In genomic region chr3:143348486-143349327, GRCh38 we compare ENCODE assay signal across 9 cellular contexts.
A peak's percentile ranks its signal among the peaks of the same experiment; 100 is the strongest.
DNase-seq lines count a peak whose midpoint lies in the region; ATAC-seq, FAIRE-seq and TF ChIP-seq lines count a peak whose summit lies in the region.
"Had no signal": no experiment of that assay in that cellular context is flagged by ENCODE, and none has a peak within 500 bp of the region (broad histone marks: within the 10 kb centered on the region; RNA-seq: fewer than 3 reads in every experiment).

No MANE protein-coding gene starts in this region.

- FAIRE-seq in D721Med (lab: Jason Lieb, UNC): no peak

- peak overlapping the region; percentile 40 to 59 for H3K27ac Mint-ChIP-seq in T-cell

- H3K4me3 Mint-ChIP-seq in T-cell: peak overlapping the region in 2 of 3 donors; percentile 21 to 49

- no peaks in the 10 kb centered on the region for H3K27me3 ChIP-seq in prostate gland (replicated peaks; ENCODE audit: insufficient read depth)

- intact Hi-C loops in prostate gland (cut with DNase I): no loop called here

- peaks cover 16% of the 10 kb centered on the region for H3K36me3 Mint-ChIP-seq in T-cell

- POLR2A ChIA-PET in T-cell (lab: Charles Lee): no interaction called here

- peak; percentile 70 for ATAC-seq in GM19438 (IDR thresholded peaks at IDR 0.05; ENCODE audit: low read depth, unreplicated experiment)
- ATAC-seq in T-cell (replicated peaks in 1 of 4): peak; percentile 48 to 75 (median 63)
- ATAC-seq in GM18519 (IDR thresholded peaks at IDR 0.05; ENCODE audit: low FRiP score, unreplicated experiment): no peak

- no peak for TF ChIP-seq POLR2A in prostate gland (IDR thresholded peaks at IDR 0.05)

- no peak overlapping the region for H3K4me3 ChIP-seq in prostate gland

- CTCF ChIA-PET in T-cell (lab: Charles Lee): interaction anchor here (0.6 to 1.0 kb wide), 2 partner anchors 15 to 39 kb away, joined by 3 to 4 read pairs; no protein-coding TSS in a partner anchor

- no peaks in the 10 kb centered on the region for H3K4me1 ChIP-seq in prostate gland (replicated peaks)

- H3K4me1 Mint-ChIP-seq in T-cell: peaks cover 41 to 61% (median 57%) of the 10 kb centered on the region in 3 donors

- no peaks in the 10 kb centered on the region for H3K27me3 Mint-ChIP-seq in T-cell

- peaks cover 0 to 5% (median 4%) of the 10 kb centered on the region in 3 donors for H3K9me3 Mint-ChIP-seq in T-cell

- TF ChIP-seq CTCF in D721Med (IDR thresholded peaks at IDR 0.05; ENCODE audit: insufficient read depth, missing control alignments) (peak; percentile 23), prostate gland (IDR thresholded peaks at IDR 0.05) (no peak)

- no peaks in the 10 kb centered on the region for H3K9me3 ChIP-seq in prostate gland

- no peaks in the 10 kb centered on the region for H3K36me3 ChIP-seq in prostate gland

- WGBS in prostate gland: 93% methylated on average over 5 of the region's 5 CpGs

- H3K27ac ChIP-seq in prostate gland: no peak overlapping the region

- DNase-seq in D721Med (ENCODE audit: insufficient read length, low spot score) (no peak), T-cell (peak in 3 of 34 experiments; percentile 1 to 11 (median 1)), left kidney (ENCODE audit: low read depth, low spot score) (peak; percentile 27), prostate gland (ENCODE audit: low spot score) (no peak), KG1 (lab: John Stamatoyannopoulos, UW) (no peak)
- DNase-seq: NCI-H1436, SHP77 treated with DMSO at 0.1 percent for 48 hours had no signal
